8 cellular contexts compared by ENCODE assay signal in genomic region chr15:55407949-55408766, GRCh38. TPM values are rescaled to one million over a fixed set of nuclear protein-coding genes. Genes with fewer than 3 reads are reported as not detected.
A peak's percentile ranks its signal among the peaks of the same experiment; 100 is the strongest.
DNase-seq lines count a peak whose midpoint lies in the region; ATAC-seq and TF ChIP-seq lines count a peak whose summit lies in the region.

TSS of gene CCPG1 (minus strand) at chr15:55408359. CDS start at chr15:55389424, 18,935 bp downstream.
TSS of gene PIERCE2 (plus strand) at chr15:55408495. CDS start at chr15:55408769, 274 bp downstream.

- peak within 1 kb of the TSS; percentile 72 for H3K4me2 ChIP-seq in OCI-LY1 (ENCODE audit: low read length)

- H3K9me3 ChIP-seq in HUES64 (ENCODE audit: insufficient read depth, low read depth, low read length) (no peaks in the 10 kb centered on the region), OCI-LY1 (ENCODE audit: low read length) (no peaks in the 10 kb centered on the region), mucosa of descending colon (no peaks in the 10 kb centered on the region)

- H3K27me3 ChIP-seq in HUES64 (ENCODE audit: insufficient read depth, low read length): no peaks in the 10 kb centered on the region
- no peaks in the 10 kb centered on the region for H3K27me3 ChIP-seq in OCI-LY1 (ENCODE audit: insufficient read depth, low read length)

- H3K36me3 ChIP-seq in HUES64 (ENCODE audit: insufficient read depth, low read length): no peaks in the 10 kb centered on the region
- no peaks in the 10 kb centered on the region for H3K36me3 ChIP-seq in OCI-LY1 (ENCODE audit: insufficient read depth, low read length)
- H3K36me3 ChIP-seq in mucosa of descending colon (ENCODE audit: low read depth): no peaks in the 10 kb centered on the region

- H3K79me2 ChIP-seq in OCI-LY1 (ENCODE audit: insufficient read depth, low read length): peaks cover 13% of the 10 kb centered on the region

- DNase-seq in DMS 273 treated with DMSO at 0.1 percent for 48 hours (lab: John Stamatoyannopoulos, UW): peak; percentile 88
- DNase-seq in activated T-cell treated with anti-CD3 and anti-CD28 coated beads for 4 hours: peak; percentile 65
- DNase-seq in epithelial cell of prostate (ENCODE audit: low read depth, low spot score): peak; percentile 57
- DNase-seq in mucosa of descending colon: peak; percentile 92 to 96 (median 95)
- DNase-seq in stimulated activated CD8-positive, alpha-beta memory T cell treated with anti-CD3 and anti-CD28 coated beads, Interleukin-4, amount 100 ng/mL, for 24 hours (ENCODE audit: low read depth): peak; percentile 82

- H3K27ac ChIP-seq in HUES64 (ENCODE audit: low read depth, low read length): peak within 1 kb of the TSS; percentile 66; the same call in 1 of the 2 replicates
- peak within 1 kb of the TSS; percentile 80 for H3K27ac ChIP-seq in OCI-LY1 (ENCODE audit: low read depth, low read length, poor library complexity, severe bottlenecking)
- peak within 1 kb of the TSS; percentile 62 for H3K27ac ChIP-seq in epithelial cell of prostate

- H3K4me3 ChIP-seq in HUES64 (ENCODE audit: low read length) (peak within 1 kb of the TSS; percentile 67), OCI-LY1 (ENCODE audit: low read depth, low read length, poor library complexity, severe bottlenecking) (peak within 1 kb of the TSS; percentile 78), mucosa of descending colon (peak within 1 kb of the TSS; percentile 30)

- H4K20me1 ChIP-seq in OCI-LY1 (ENCODE audit: insufficient read depth, low read length): no peaks in the 10 kb centered on the region

- no peaks in the 10 kb centered on the region for H3K9me2 ChIP-seq in OCI-LY1 (ENCODE audit: low read depth, low read length)

- under 1% methylated on average over 72 of the region's 72 CpGs for WGBS in HUES64

- H3K9ac ChIP-seq in HUES64 (ENCODE audit: low read depth, low read length) (peak within 1 kb of the TSS; percentile 61), OCI-LY1 (ENCODE audit: low read length) (peak within 1 kb of the TSS; percentile 79)

- peak within 1 kb of the TSS; percentile 62; the same call in 1 of the 2 replicates for H2AFZ ChIP-seq in OCI-LY1 (ENCODE audit: low read length)

- peak; percentile 67 for TF ChIP-seq CTCF in OCI-LY1 (IDR thresholded peaks at IDR 0.05; ENCODE audit: low read length)
- peak; percentile 93 for TF ChIP-seq CTCF in mucosa of descending colon (IDR thresholded peaks at IDR 0.05)

- H3K4me1 ChIP-seq in HUES64 (ENCODE audit: insufficient read depth, low read length): no peaks in the 10 kb centered on the region
- H3K4me1 ChIP-seq in OCI-LY1 (ENCODE audit: insufficient read depth, low read length, severe bottlenecking): peaks cover 49% of the 10 kb centered on the region
- peaks cover 21% of the 10 kb centered on the region for H3K4me1 ChIP-seq in mucosa of descending colon (ENCODE audit: low read depth)

- ATAC-seq in GM21447 (IDR thresholded peaks at IDR 0.05; ENCODE audit: unreplicated experiment) (peak; percentile 90), mucosa of descending colon (peak; percentile 99)

- intact Hi-C loops in mucosa of descending colon (cut with DNase I, micrococcal nuclease): no loop called here

- H3F3A ChIP-seq in OCI-LY1 (ENCODE audit: insufficient read depth, low read length): no peaks in the 10 kb centered on the region

RNA-seq across cellular contexts. Expression of gene CCPG1, which starts in this region (rescaled TPM):
- 7.9 TPM for polyA plus RNA-seq in HUES64 (2013, experiment 1 of 2)
- 11.0 TPM for polyA plus RNA-seq in HUES64 (2013, experiment 2 of 2)
- 10 to 100 TPM; 45.5 to 60.2 (median 51.8) TPM for total RNA-seq in mucosa of descending colon

RNA-seq across cellular contexts. Expression of gene PIERCE2, which starts in this region (rescaled TPM):
- polyA plus RNA-seq in HUES64 (2013, experiment 1 of 2): 3.0 TPM
- polyA plus RNA-seq in HUES64 (2013, experiment 2 of 2): 3.6 TPM
- 1 to 10 TPM; 3.0 to 6.5 (median 5.4) TPM for total RNA-seq in mucosa of descending colon

Comparison
In these comparisons a context has a peak if more than half of its experiments do, and no peak if none do; other contexts are left out.
1. Peak in every context shown above with its lines: DNase-seq, ATAC-seq, H3K4me3 ChIP-seq and H3K27ac ChIP-seq.